7 cellular contexts compared by ENCODE assay signal in the genomic region with DNA sequence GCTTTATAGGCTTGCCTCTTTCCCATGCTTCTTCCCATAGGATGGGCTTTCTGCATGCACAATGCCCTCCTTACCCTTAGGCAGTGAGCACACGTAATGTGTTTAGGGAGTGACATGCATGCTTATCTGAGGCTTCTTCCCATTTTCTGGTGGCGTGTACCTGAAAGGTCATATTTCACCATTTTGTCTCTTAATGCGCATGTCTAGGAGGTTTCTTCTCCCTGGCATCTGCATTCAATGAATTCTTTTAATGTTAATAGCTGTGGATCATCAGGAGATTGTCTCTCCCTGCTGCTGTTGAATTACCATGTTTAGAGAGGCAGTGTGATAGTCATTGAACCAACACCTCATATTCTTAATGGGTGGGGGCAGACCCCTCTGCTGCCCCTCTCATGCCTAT.
"Had no signal": no experiment of that assay in that cellular context is flagged by ENCODE, and none has a peak within 500 bp of the region (broad histone marks: within the 10 kb centered on the region; RNA-seq: fewer than 3 reads in every experiment).

No MANE protein-coding gene starts in this region.

- H3K4me1 Mint-ChIP-seq: IgD-negative memory B cell had no signal

- FAIRE-seq: HepG2, HTR-8/SVneo had no signal

- H3K27ac ChIP-seq: HL-60 had no signal

- ATAC-seq: HepG2 had no signal

- H3K27ac Mint-ChIP-seq: IgD-negative memory B cell had no signal

- DNase-seq: IMR-90, KBM-7, KG1 had no signal

- H3K27me3 Mint-ChIP-seq: IgD-negative memory B cell had no signal

- H3K4me3 Mint-ChIP-seq: IgD-negative memory B cell had no signal
